Comparison of ENCODE assay signal across 19 cellular contexts in the genomic region with DNA sequence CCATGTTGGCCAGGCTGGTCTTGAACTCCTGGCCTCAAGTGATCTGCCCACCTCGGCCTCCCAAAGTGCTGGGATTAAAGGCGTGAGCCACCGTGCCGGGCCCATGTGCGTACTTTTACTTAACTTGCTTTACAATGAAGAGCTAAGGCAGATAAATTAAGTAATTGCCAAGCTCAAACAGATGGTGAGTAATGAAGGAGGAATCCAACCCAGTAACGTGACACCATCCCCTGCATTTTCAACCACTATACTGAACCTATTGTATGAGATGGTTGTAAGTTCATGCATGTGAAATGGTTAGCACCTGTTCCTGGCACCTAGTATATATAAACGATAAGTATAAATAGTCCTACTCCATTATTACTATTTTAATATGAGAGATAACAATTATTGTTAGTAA.
DNase-seq lines count a peak whose midpoint lies in the region; ATAC-seq, FAIRE-seq and TF ChIP-seq lines count a peak whose summit lies in the region.
"Had no signal": no experiment of that assay in that cellular context is flagged by ENCODE, and none has a peak within 500 bp of the region (broad histone marks: within the 10 kb centered on the region; RNA-seq: fewer than 3 reads in every experiment).

No MANE protein-coding gene starts in this region.

- ATAC-seq in CD8-positive, alpha-beta T cell = no peak
- ATAC-seq in upper lobe of left lung (ENCODE audit: low FRiP score in 2 of 2) = no peak
- ATAC-seq in esophagus mucosa = no peak
- ATAC-seq: activated T-cell treated with anti-CD3 and anti-CD28 coated beads, Interleukin-2, amount 50 U/mL, for 72 hours; sciatic nerve had no signal

- no peak for TF ChIP-seq CTCF in kidney (IDR thresholded peaks at IDR 0.05; ENCODE audit: borderline replicate concordance, extremely low read depth, insufficient read depth)
- no peak for TF ChIP-seq CTCF in CD8-positive, alpha-beta T cell (IDR thresholded peaks at IDR 0.05)
- TF ChIP-seq CTCF in upper lobe of left lung (IDR thresholded peaks at IDR 0.05) = no peak

- H3K4me3 Mint-ChIP-seq in CD8-positive, alpha-beta T cell = no peak overlapping the region
- H3K4me3 Mint-ChIP-seq: activated CD4-positive, alpha-beta memory T cell treated with anti-CD3 and anti-CD28 coated beads, Interleukin-2, amount 10 ng/mL, durations not matched to agents 7 days and 5 days; activated naive CD8-positive, alpha-beta T cell treated with anti-CD3 and anti-CD28 coated beads, Interleukin-2, amount 10 ng/mL, durations not matched to agents 7 days and 5 days; activated T-cell treated with anti-CD3 and anti-CD28 coated beads, Interleukin-2, amount 50 U/mL, for 72 hours; B cell; neural progenitor cell had no signal

- no peak overlapping the region for H3K9ac ChIP-seq in kidney (ENCODE audit: low read length in 2 of 2)
- H3K9ac ChIP-seq: neural progenitor cell had no signal

- no peak overlapping the region for H3K27ac Mint-ChIP-seq in CD8-positive, alpha-beta T cell
- H3K27ac Mint-ChIP-seq: activated CD4-positive, alpha-beta memory T cell treated with anti-CD3 and anti-CD28 coated beads, Interleukin-2, amount 10 ng/mL, durations not matched to agents 7 days and 5 days; activated naive CD8-positive, alpha-beta T cell treated with anti-CD3 and anti-CD28 coated beads, Interleukin-2, amount 10 ng/mL, durations not matched to agents 7 days and 5 days; activated T-cell treated with anti-CD3 and anti-CD28 coated beads, Interleukin-2, amount 50 U/mL, for 72 hours; B cell; neural progenitor cell had no signal

- intact Hi-C loops in kidney (cut with DNase I) = no loop called here
- intact Hi-C loops in CD8-positive, alpha-beta T cell (cut with DNase I, micrococcal nuclease) = no loop called here

- H3K27me3 Mint-ChIP-seq in CD8-positive, alpha-beta T cell (ENCODE audit: low read depth) = no peaks in the 10 kb centered on the region
- H3K27me3 Mint-ChIP-seq: activated CD4-positive, alpha-beta memory T cell treated with anti-CD3 and anti-CD28 coated beads, Interleukin-2, amount 10 ng/mL, durations not matched to agents 7 days and 5 days; activated naive CD8-positive, alpha-beta T cell treated with anti-CD3 and anti-CD28 coated beads, Interleukin-2, amount 10 ng/mL, durations not matched to agents 7 days and 5 days; B cell had no signal

- H3K9me3 ChIP-seq in kidney (ENCODE audit: control insufficient read depth in 1 of 2, low read length in 2 of 2) (no peaks in the 10 kb centered on the region), upper lobe of left lung (no peaks in the 10 kb centered on the region)
- no peaks in the 10 kb centered on the region for H3K9me3 ChIP-seq in CD8-positive, alpha-beta T cell (ENCODE audit: low read length)
- H3K9me3 ChIP-seq: testis had no signal

- peak; percentile 17 for DNase-seq in DMS53 treated with DMSO at 0.1 percent for 48 hours (lab: John Stamatoyannopoulos, UW; ENCODE audit: unreplicated experiment)
- DNase-seq in NCI-H2107 (lab: John Stamatoyannopoulos, UW) = peak; percentile 45
- peak; percentile 79 for DNase-seq in SW480 (ENCODE audit: low spot score)
- peak; percentile 32 for DNase-seq in kidney
- no peak for DNase-seq in CD8-positive, alpha-beta T cell
- DNase-seq in upper lobe of left lung = no peak
- DNase-seq in HCEC 1CT = no peak
- DNase-seq: activated CD4-positive, alpha-beta memory T cell treated with anti-CD3 and anti-CD28 coated beads, Interleukin-2, amount 10 ng/mL, durations not matched to agents 7 days and 5 days; activated naive CD8-positive, alpha-beta T cell treated with anti-CD3 and anti-CD28 coated beads, Interleukin-2, amount 10 ng/mL, durations not matched to agents 7 days and 5 days; activated T-cell treated with anti-CD3 and anti-CD28 coated beads, Interleukin-2, amount 50 U/mL, for 72 hours; DND-41; Karpas-422; NCI-H187; stimulated activated CD4-positive, alpha-beta T cell treated with anti-CD3 and anti-CD28 coated beads, Interleukin-2, amount 100 ng/mL, for 24 hours; testis had no signal

- H3K27ac ChIP-seq in kidney (ENCODE audit: low read depth in 2 of 2, low read length in 2 of 2) (no peak overlapping the region), upper lobe of left lung (no peak overlapping the region)
- no peak overlapping the region for H3K27ac ChIP-seq in CD8-positive, alpha-beta T cell (ENCODE audit: low read depth, low read length)
- H3K27ac ChIP-seq: neural progenitor cell, testis had no signal

- no peak for TF ChIP-seq EP300 in upper lobe of left lung (IDR thresholded peaks at IDR 0.05)

- CTCF ChIA-PET in CD8-positive, alpha-beta T cell (lab: Charles Lee) = no interaction called here

- H3K4me1 Mint-ChIP-seq in CD8-positive, alpha-beta T cell (ENCODE audit: low read depth) = no peaks in the 10 kb centered on the region
- H3K4me1 Mint-ChIP-seq: activated CD4-positive, alpha-beta memory T cell treated with anti-CD3 and anti-CD28 coated beads, Interleukin-2, amount 10 ng/mL, durations not matched to agents 7 days and 5 days; activated naive CD8-positive, alpha-beta T cell treated with anti-CD3 and anti-CD28 coated beads, Interleukin-2, amount 10 ng/mL, durations not matched to agents 7 days and 5 days; B cell; neural progenitor cell had no signal

- no peak for FAIRE-seq in kidney (lab: Jason Lieb, UNC)

- WGBS in upper lobe of left lung, 2 donors = 89 to 92% methylated on average over 7 of the region's 7 CpGs

- no peaks in the 10 kb centered on the region for H3K4me1 ChIP-seq in kidney (ENCODE audit: control insufficient read depth in 1 of 2, insufficient read depth in 1 of 2, low read depth in 1 of 2, low read length in 2 of 2)
- no peaks in the 10 kb centered on the region for H3K4me1 ChIP-seq in CD8-positive, alpha-beta T cell (ENCODE audit: insufficient read depth, low read length)
- H3K4me1 ChIP-seq in upper lobe of left lung = no peaks in the 10 kb centered on the region
- H3K4me1 ChIP-seq: neural progenitor cell, testis had no signal

- no peaks in the 10 kb centered on the region for H3K9me3 Mint-ChIP-seq in CD8-positive, alpha-beta T cell
- H3K9me3 Mint-ChIP-seq: activated naive CD8-positive, alpha-beta T cell treated with anti-CD3 and anti-CD28 coated beads, Interleukin-2, amount 10 ng/mL, durations not matched to agents 7 days and 5 days had no signal

- POLR2A ChIA-PET in CD8-positive, alpha-beta T cell (lab: Charles Lee) = no interaction called here

- no peaks in the 10 kb centered on the region for H3K36me3 ChIP-seq in kidney (ENCODE audit: control insufficient read depth in 1 of 2, insufficient read depth in 2 of 2, low read length in 2 of 2)
- no peaks in the 10 kb centered on the region for H3K36me3 ChIP-seq in CD8-positive, alpha-beta T cell (ENCODE audit: insufficient read depth, low read length)
- H3K36me3 ChIP-seq in upper lobe of left lung = no peaks in the 10 kb centered on the region
- H3K36me3 ChIP-seq: neural progenitor cell had no signal

- H3K27me3 ChIP-seq in CD8-positive, alpha-beta T cell (ENCODE audit: insufficient read depth, low read length) = no peaks in the 10 kb centered on the region
- H3K27me3 ChIP-seq in upper lobe of left lung = no peaks in the 10 kb centered on the region
- H3K27me3 ChIP-seq: neural progenitor cell, testis had no signal

- no peak for TF ChIP-seq POLR2A in upper lobe of left lung (IDR thresholded peaks at IDR 0.05)

- H3K4me3 ChIP-seq in kidney (ENCODE audit: low read length in 2 of 2) (no peak overlapping the region), upper lobe of left lung (no peak overlapping the region)
- no peak overlapping the region for H3K4me3 ChIP-seq in CD8-positive, alpha-beta T cell (ENCODE audit: low read depth, low read length)
- H3K4me3 ChIP-seq: neural progenitor cell, testis had no signal

- no peaks in the 10 kb centered on the region for H3K36me3 Mint-ChIP-seq in CD8-positive, alpha-beta T cell
- H3K36me3 Mint-ChIP-seq: activated naive CD8-positive, alpha-beta T cell treated with anti-CD3 and anti-CD28 coated beads, Interleukin-2, amount 10 ng/mL, durations not matched to agents 7 days and 5 days; neural progenitor cell had no signal

Comparison
In these comparisons a context has a peak if more than half of its experiments do, and no peak if none do; other contexts are left out.
1. DNase-seq: peak in DMS53 treated with DMSO at 0.1 percent for 48 hours (single experiment), NCI-H2107 (single experiment), SW480 (single experiment) and kidney (single experiment); none in CD8-positive, alpha-beta T cell (0 of 7), upper lobe of left lung (0 of 2) and HCEC 1CT (single experiment).